In the genomic region with DNA sequence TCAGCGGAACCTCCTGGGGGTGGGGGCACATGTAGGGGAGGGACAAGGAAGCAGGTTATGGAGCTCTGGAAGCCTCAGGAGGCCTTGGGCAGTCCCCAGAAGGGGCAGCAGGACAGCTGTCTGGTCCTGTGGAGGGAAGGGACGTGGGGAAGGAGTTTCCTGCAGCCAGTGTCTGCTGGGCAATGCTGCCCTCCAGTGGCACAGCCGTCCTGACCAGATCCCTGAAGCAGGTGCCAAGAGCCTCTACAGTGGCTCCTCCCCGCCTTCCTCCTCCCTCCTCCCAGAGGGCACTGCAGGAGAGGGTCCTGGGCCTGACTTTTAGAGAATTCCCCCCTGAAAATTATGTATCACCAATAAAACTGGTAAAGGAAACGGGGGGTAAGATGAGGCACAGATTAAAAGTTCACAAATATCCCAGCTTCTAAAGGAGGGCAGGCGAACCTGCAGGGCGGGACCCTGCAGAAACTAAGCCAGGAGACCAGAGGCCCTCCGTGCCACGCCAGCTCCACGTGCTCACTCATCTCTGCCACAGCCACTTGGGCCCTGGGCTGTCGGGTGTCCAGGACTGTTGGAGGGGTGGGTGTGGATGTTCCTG, we compare ENCODE assay signal across 1 cellular context.
TF ChIP-seq lines count a peak whose summit lies in the region.

No MANE protein-coding gene starts in this region.

TF ChIP-seq in GM12878, 131 proteins besides CTCF, POLR2A, EP300 and RAD21 (continued from another document):
- TF ChIP-seq, protein P1, sequence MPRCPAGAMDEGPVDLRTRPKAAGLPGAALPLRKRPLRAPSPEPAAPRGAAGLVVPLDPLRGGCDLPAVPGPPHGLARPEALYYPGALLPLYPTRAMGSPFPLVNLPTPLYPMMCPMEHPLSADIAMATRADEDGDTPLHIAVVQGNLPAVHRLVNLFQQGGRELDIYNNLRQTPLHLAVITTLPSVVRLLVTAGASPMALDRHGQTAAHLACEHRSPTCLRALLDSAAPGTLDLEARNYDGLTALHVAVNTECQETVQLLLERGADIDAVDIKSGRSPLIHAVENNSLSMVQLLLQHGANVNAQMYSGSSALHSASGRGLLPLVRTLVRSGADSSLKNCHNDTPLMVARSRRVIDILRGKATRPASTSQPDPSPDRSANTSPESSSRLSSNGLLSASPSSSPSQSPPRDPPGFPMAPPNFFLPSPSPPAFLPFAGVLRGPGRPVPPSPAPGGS (IDR thresholded peaks at IDR 0.05; ENCODE audit: borderline replicate concordance, insufficient read depth, low read depth, low read length, poor library complexity, severe bottlenecking) = no peak
- TF ChIP-seq CREM (IDR thresholded peaks at IDR 0.05; ENCODE audit: low read depth) (no peak), KAT2A (conservative IDR thresholded peaks at IDR 0.05; ENCODE audit: control insufficient read depth, low read depth, low read length) (no peak), HDGF (IDR thresholded peaks at IDR 0.05) (no peak), SMARCA5 (IDR thresholded peaks at IDR 0.05) (no peak), ZNF24 (IDR thresholded peaks at IDR 0.05) (no peak), SP1 (IDR thresholded peaks at IDR 0.05; ENCODE audit: low read depth, low read length) (no peak), RAD51 (IDR thresholded peaks at IDR 0.05) (no peak), BACH1 (IDR thresholded peaks at IDR 0.05; ENCODE audit: borderline replicate concordance) (no peak)
- TF ChIP-seq, protein P2, sequence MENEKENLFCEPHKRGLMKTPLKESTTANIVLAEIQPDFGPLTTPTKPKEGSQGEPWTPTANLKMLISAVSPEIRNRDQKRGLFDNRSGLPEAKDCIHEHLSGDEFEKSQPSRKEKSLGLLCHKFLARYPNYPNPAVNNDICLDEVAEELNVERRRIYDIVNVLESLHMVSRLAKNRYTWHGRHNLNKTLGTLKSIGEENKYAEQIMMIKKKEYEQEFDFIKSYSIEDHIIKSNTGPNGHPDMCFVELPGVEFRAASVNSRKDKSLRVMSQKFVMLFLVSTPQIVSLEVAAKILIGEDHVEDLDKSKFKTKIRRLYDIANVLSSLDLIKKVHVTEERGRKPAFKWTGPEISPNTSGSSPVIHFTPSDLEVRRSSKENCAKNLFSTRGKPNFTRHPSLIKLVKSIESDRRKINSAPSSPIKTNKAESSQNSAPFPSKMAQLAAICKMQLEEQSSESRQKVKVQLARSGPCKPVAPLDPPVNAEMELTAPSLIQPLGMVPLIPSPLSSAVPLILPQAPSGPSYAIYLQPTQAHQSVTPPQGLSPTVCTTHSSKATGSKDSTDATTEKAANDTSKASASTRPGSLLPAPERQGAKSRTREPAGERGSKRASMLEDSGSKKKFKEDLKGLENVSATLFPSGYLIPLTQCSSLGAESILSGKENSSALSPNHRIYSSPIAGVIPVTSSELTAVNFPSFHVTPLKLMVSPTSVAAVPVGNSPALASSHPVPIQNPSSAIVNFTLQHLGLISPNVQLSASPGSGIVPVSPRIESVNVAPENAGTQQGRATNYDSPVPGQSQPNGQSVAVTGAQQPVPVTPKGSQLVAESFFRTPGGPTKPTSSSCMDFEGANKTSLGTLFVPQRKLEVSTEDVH (IDR thresholded peaks at IDR 0.05; ENCODE audit: low read depth, partially characterized antibody) = no peak
